In the genomic region with DNA sequence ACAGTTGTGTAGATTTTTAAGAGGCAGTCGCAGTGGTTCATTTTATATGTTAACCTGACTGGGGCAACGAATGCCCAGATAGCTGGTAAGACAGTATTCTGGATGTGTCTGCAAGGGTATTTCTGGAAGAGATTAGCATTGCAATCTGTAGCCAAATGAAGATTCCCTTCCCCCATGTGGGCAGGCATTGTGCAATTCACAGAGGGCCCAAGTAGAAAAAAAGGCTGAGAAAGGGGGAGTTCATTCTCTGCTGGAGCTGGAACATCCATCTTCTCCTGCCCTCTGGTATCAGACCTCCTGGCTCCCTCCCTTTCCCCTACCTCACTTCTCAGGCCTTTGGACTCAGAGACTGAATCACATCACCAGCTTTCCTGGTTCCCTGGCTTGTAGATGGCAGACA, we compare ENCODE assay signal across 16 cellular contexts.
DNase-seq lines count a peak whose midpoint lies in the region; TF ChIP-seq lines count a peak whose summit lies in the region.
"Had no signal": no experiment of that assay in that cellular context is flagged by ENCODE, and none has a peak within 500 bp of the region (broad histone marks: within the 10 kb centered on the region; RNA-seq: fewer than 3 reads in every experiment).

No MANE protein-coding gene starts in this region.

- no peak overlapping the region for H3K27ac Mint-ChIP-seq in type B pancreatic cell
- H3K27ac Mint-ChIP-seq: IgD-negative memory B cell had no signal

- no peak for TF ChIP-seq CTCF in right atrium auricular region (IDR thresholded peaks at IDR 0.05)
- TF ChIP-seq CTCF in type B pancreatic cell (conservative IDR thresholded peaks at IDR 0.05), result no peak
- TF ChIP-seq CTCF in PC-9 (conservative IDR thresholded peaks at IDR 0.05), result no peak

- intact Hi-C loops in cardiac septum (cut with DNase I), result no loop called here
- intact Hi-C loops in PC-9 (cut with micrococcal nuclease; ENCODE audit: unreplicated experiment), result no loop called here

- DNase-seq in right atrium auricular region (ENCODE audit: low spot score) (peak; percentile 36), cardiac septum (ENCODE audit: low spot score) (no peak), OCI-M1 (lab: John Stamatoyannopoulos, UW) (peak; percentile 72), fibroblast of gingiva (ENCODE audit: low read depth) (peak; percentile 27), type B pancreatic cell (ENCODE audit: extremely low spot score, unreplicated experiment) (peak; percentile 20), PC-9 (no peak), AML-193 (lab: John Stamatoyannopoulos, UW) (no peak), SK-N-DZ (ENCODE audit: low spot score) (no peak)
- DNase-seq: C1 segment of cervical spinal cord, DND-41, NCI-H1048, NCI-H1436 treated with DMSO at 0.1 percent for 48 hours, NCI-H2081, NCI-H748 treated with DMSO at 0.1 percent for 48 hours, SHP77 had no signal

- no peak overlapping the region for H2AFZ ChIP-seq in PC-9

- H3K4me1 ChIP-seq in right atrium auricular region (no peaks in the 10 kb centered on the region), PC-9 (replicated peaks; ENCODE audit: insufficient read depth) (no peaks in the 10 kb centered on the region)

- H3K27ac ChIP-seq in right atrium auricular region, result no peak overlapping the region
- no peak overlapping the region for H3K27ac ChIP-seq in PC-9

- H3K27me3 ChIP-seq in right atrium auricular region, result no peaks in the 10 kb centered on the region
- H3K27me3 ChIP-seq in PC-9 (ENCODE audit: insufficient read depth, low read depth), result no peaks in the 10 kb centered on the region

- no peak overlapping the region for H3K4me3 Mint-ChIP-seq in type B pancreatic cell
- H3K4me3 Mint-ChIP-seq: IgD-negative memory B cell had no signal

- CTCF ChIA-PET in PC-9 (lab: Charles Lee), result no interaction called here

- H3K9me3 ChIP-seq in right atrium auricular region (no peaks in the 10 kb centered on the region), PC-9 (ENCODE audit: insufficient read depth, low read depth) (no peaks in the 10 kb centered on the region)

- no peaks in the 10 kb centered on the region for H4K20me1 ChIP-seq in PC-9 (ENCODE audit: insufficient read depth)

- no peaks in the 10 kb centered on the region for H3K27me3 Mint-ChIP-seq in type B pancreatic cell

- H3K36me3 Mint-ChIP-seq in type B pancreatic cell, result peaks cover 3% of the 10 kb centered on the region
- H3K36me3 Mint-ChIP-seq: IgD-negative memory B cell had no signal

- H3K4me1 Mint-ChIP-seq in type B pancreatic cell (ENCODE audit: unreplicated experiment), result peaks cover 4% of the 10 kb centered on the region

- H3F3A ChIP-seq in PC-9 (ENCODE audit: insufficient read depth, low read depth), result no peaks in the 10 kb centered on the region

- H3K36me3 ChIP-seq in right atrium auricular region, result no peaks in the 10 kb centered on the region
- H3K36me3 ChIP-seq in PC-9 (ENCODE audit: low read depth), result no peaks in the 10 kb centered on the region

- POLR2A ChIA-PET in PC-9 (lab: Charles Lee; ENCODE audit: unreplicated experiment), result no interaction called here

- no peak overlapping the region for H3K4me2 ChIP-seq in PC-9

- peaks cover 6% of the 10 kb centered on the region for H3K9me3 Mint-ChIP-seq in type B pancreatic cell

- no TSS peak for BruUV-seq in PC-9 (replicated peaks; lab: Mats Ljungman, UMichigan)

- H3K4me3 ChIP-seq in right atrium auricular region, result no peak overlapping the region
- H3K4me3 ChIP-seq in PC-9, result no peak overlapping the region

- no peaks in the 10 kb centered on the region for H3K79me2 ChIP-seq in PC-9 (ENCODE audit: low read depth)

- no peaks in the 10 kb centered on the region for H3K9me2 ChIP-seq in PC-9 (ENCODE audit: insufficient read depth)

Comparison
In these comparisons a context has a peak if more than half of its experiments do, and no peak if none do; other contexts are left out.
1. DNase-seq: peak in right atrium auricular region (single experiment), OCI-M1 (single experiment), fibroblast of gingiva (single experiment) and type B pancreatic cell (single experiment); none in cardiac septum (single experiment), PC-9 (0 of 2), AML-193 (0 of 2) and SK-N-DZ (single experiment).